ENCODE assay signal across 19 cellular contexts in genomic region chr6:49539102-49539501, GRCh38. TPM values are rescaled to one million over a fixed set of nuclear protein-coding genes. Genes with fewer than 3 reads are reported as not detected.
DNase-seq lines count a peak whose midpoint lies in the region; ATAC-seq, FAIRE-seq and TF ChIP-seq lines count a peak whose summit lies in the region.
"Had no signal": no experiment of that assay in that cellular context is flagged by ENCODE, and none has a peak within 500 bp of the region (broad histone marks: within the 10 kb centered on the region; RNA-seq: fewer than 3 reads in every experiment).

No MANE protein-coding gene starts in this region.

- no peaks in the 10 kb centered on the region for H3F3A ChIP-seq in Loucy (ENCODE audit: low read depth)

- no peak overlapping the region for H2BK5ac ChIP-seq in H1 (ENCODE audit: low read depth, low read length)

- H3K79me2 ChIP-seq in HCT116 (ENCODE audit: insufficient read depth, low read length): no peaks in the 10 kb centered on the region
- no peaks in the 10 kb centered on the region for H3K79me2 ChIP-seq in Loucy (ENCODE audit: insufficient read depth, low read length)
- no peaks in the 10 kb centered on the region for H3K79me2 ChIP-seq in H1 (ENCODE audit: control insufficient read depth in 1 of 2, insufficient read depth in 2 of 2, low read length in 2 of 2)

- ATAC-seq in A549 (no peak), HCT116 (no peak), T-helper 17 cell (no peak)

- no peaks in the 10 kb centered on the region for H3K27me3 Mint-ChIP-seq in T-helper 17 cell

- no peaks in the 10 kb centered on the region for H3K36me3 Mint-ChIP-seq in T-helper 17 cell (ENCODE audit: low read depth)
- H3K36me3 Mint-ChIP-seq: CD14-positive monocyte; CD4-positive, alpha-beta memory T cell had no signal

- H3K4me1 Mint-ChIP-seq in T-helper 17 cell: no peaks in the 10 kb centered on the region
- H3K4me1 Mint-ChIP-seq: CD4-positive, alpha-beta memory T cell had no signal

- TF ChIP-seq POLR2A in A549 (IDR thresholded peaks at IDR 0.05; ENCODE audit: low read length) (no peak), HCT116 (IDR thresholded peaks at IDR 0.05; ENCODE audit: borderline replicate concordance, extremely low read depth, insufficient read depth, insufficient read length) (no peak), H1 (IDR thresholded peaks at IDR 0.05; ENCODE audit: control extremely low read depth in 1 of 2, low read depth in 2 of 2, low read length in 2 of 2) (no peak), tibial nerve (IDR thresholded peaks at IDR 0.05) (no peak)

- no peak overlapping the region for H4K91ac ChIP-seq in H1 (replicated peaks; ENCODE audit: insufficient read length, low read length)

- no peaks in the 10 kb centered on the region for H3K23me2 ChIP-seq in H1 (ENCODE audit: low read depth, low read length)

- no peak overlapping the region for H2BK15ac ChIP-seq in H1 (ENCODE audit: low read length)

- H3K9ac ChIP-seq in HCT116 (ENCODE audit: low read length) (no peak overlapping the region), Loucy (ENCODE audit: low read depth, low read length, poor library complexity, severe bottlenecking) (no peak overlapping the region), H1 (replicated peaks in 1 of 4; ENCODE audit: extremely low read depth in 1 of 4, low read depth in 3 of 4, low read length in 3 of 4) (no peak overlapping the region)

- no peak for FAIRE-seq in A549 (lab: Jason Lieb, UNC)
- FAIRE-seq in H1 (lab: Jason Lieb, UNC): no peak
- FAIRE-seq: GM19239 had no signal

- 94% methylated on average over 3 of the region's 3 CpGs for WGBS in A549 (ENCODE audit: missing lambda C conversion rate)
- WGBS in H1 (ENCODE audit: extremely low coverage in 1 of 2, insufficient coverage in 1 of 2, insufficient read length in 1 of 2, insufficient replicate concordance in 2 of 2, low coverage in 1 of 2, low lambda C conversion rate in 2 of 2, missing lambda C conversion rate in 1 of 2), 2 experiments: 96% methylated on average over 3 of the region's 3 CpGs; no CpG with 5 or more reads in 1 of the 2 experiments
- 95 to 97% methylated on average over 3 of the region's 3 CpGs for WGBS in tibial nerve, 2 donors

- no peak overlapping the region for H3K4me3 Mint-ChIP-seq in T-helper 17 cell
- H3K4me3 Mint-ChIP-seq: CD14-positive monocyte; CD4-positive, alpha-beta memory T cell had no signal

- H3K4ac ChIP-seq in H1 (replicated peaks; ENCODE audit: insufficient read length, low read depth, low read length): no peak overlapping the region

- CTCF ChIA-PET in A549 (lab: Yijun Ruan, JAX) (interaction anchor here (1.2 kb wide), 1 partner anchor 68 kb away, joined by 3 read pairs; no protein-coding TSS in a partner anchor), HCT116 (lab: Charles Lee) (no interaction called here), H1 (lab: Charles Lee; ENCODE audit: partially characterized antibody) (no interaction called here)

- no peak for TF ChIP-seq CTCF in A549 (IDR thresholded peaks at IDR 0.05)
- no peak for TF ChIP-seq CTCF in HCT116 (IDR thresholded peaks at IDR 0.05 in 2 of 3, conservative IDR thresholded peaks at IDR 0.05 in 1 of 3; ENCODE audit: borderline replicate concordance in 1 of 3, insufficient read depth in 1 of 3, low read depth in 2 of 3, low read length in 2 of 3)
- no peak for TF ChIP-seq CTCF in Loucy (conservative IDR thresholded peaks at IDR 0.05; ENCODE audit: low read length)
- no peak for TF ChIP-seq CTCF in H1 (IDR thresholded peaks at IDR 0.05; ENCODE audit: control extremely low read depth in 1 of 3, insufficient read depth in 1 of 3, low read depth in 1 of 3, low read length in 3 of 3)
- TF ChIP-seq CTCF in tibial nerve (IDR thresholded peaks at IDR 0.05): no peak

- no peak overlapping the region for H2AK5ac ChIP-seq in H1 (ENCODE audit: low read depth, low read length)

- no peak overlapping the region for H3K56ac ChIP-seq in H1 (replicated peaks; ENCODE audit: insufficient read length, low read depth, low read length)

- H3K79me1 ChIP-seq in H1 (ENCODE audit: low read depth, low read length): no peaks in the 10 kb centered on the region

- intact Hi-C loops in HCT116 (cut with micrococcal nuclease): no loop called here

- H2BK12ac ChIP-seq in H1 (ENCODE audit: low read depth, low read length): no peak overlapping the region

- no peak overlapping the region for H3K23ac ChIP-seq in H1 (ENCODE audit: insufficient read length)

- TF ChIP-seq RAD21 in A549 (conservative IDR thresholded peaks at IDR 0.05 in 1 of 2, IDR thresholded peaks at IDR 0.05 in 1 of 2) (no peak), HCT116 (IDR thresholded peaks at IDR 0.05; ENCODE audit: low read depth) (no peak), H1 (IDR thresholded peaks at IDR 0.05 in 1 of 2, conservative IDR thresholded peaks at IDR 0.05 in 1 of 2; ENCODE audit: low read depth in 2 of 2, low read length in 2 of 2) (no peak)

- no peak overlapping the region for H2BK120ac ChIP-seq in H1 (replicated peaks; ENCODE audit: low read depth, low read length)

- H3K4me2 ChIP-seq in A549 (no peak overlapping the region), HCT116 (ENCODE audit: low read length) (no peak overlapping the region), Loucy (ENCODE audit: low read depth, low read length, poor library complexity, severe bottlenecking) (no peak overlapping the region), H1 (ENCODE audit: insufficient read depth in 1 of 2, low read depth in 2 of 2, low read length in 2 of 2) (no peak overlapping the region)

- no peaks in the 10 kb centered on the region for H3K27me3 ChIP-seq in HCT116 (ENCODE audit: insufficient read depth, low read length)
- no peaks in the 10 kb centered on the region for H3K27me3 ChIP-seq in Loucy (ENCODE audit: insufficient read depth, low read length, poor library complexity, severe bottlenecking)
- H3K27me3 ChIP-seq in H1 (replicated peaks in 1 of 4; ENCODE audit: control insufficient read depth in 3 of 4, extremely low read depth in 1 of 4, insufficient read depth in 3 of 4, low read length in 3 of 4): no peaks in the 10 kb centered on the region
- no peaks in the 10 kb centered on the region for H3K27me3 ChIP-seq in tibial nerve

- DNase-seq in A549 (ENCODE audit: low read depth in 1 of 2, low spot score in 1 of 2): no peak
- no peak for DNase-seq in HCT116 (ENCODE audit: low read depth, low spot score)
- DNase-seq in H1 (ENCODE audit: low read depth in 1 of 2, low spot score in 2 of 2): no peak
- no peak for DNase-seq in tibial nerve (ENCODE audit: low spot score in 2 of 2)
- DNase-seq in T-helper 17 cell: no peak
- DNase-seq in NCI-H146 (lab: John Stamatoyannopoulos, UW): no peak
- DNase-seq: 8988T; AML-193; CD4-positive, alpha-beta memory T cell; DMS79 treated with DMSO at 0.1 percent for 48 hours; GF-D8 had no signal

- H3K9me2 ChIP-seq in HCT116 (ENCODE audit: insufficient read depth) (no peaks in the 10 kb centered on the region), Loucy (replicated peaks; ENCODE audit: low read depth, low read length) (no peaks in the 10 kb centered on the region)

- H3K4me1 ChIP-seq in A549 (peaks cover 47% of the 10 kb centered on the region), HCT116 (ENCODE audit: control insufficient read depth in 1 of 2, insufficient read depth in 2 of 2, low read length in 2 of 2) (peaks cover 20% of the 10 kb centered on the region in 2 experiments), Loucy (ENCODE audit: insufficient read depth, low read length, poor library complexity, severe bottlenecking) (peaks cover 4% of the 10 kb centered on the region), H1 (replicated peaks in 1 of 4; ENCODE audit: control insufficient read depth in 3 of 4, insufficient read depth in 4 of 4, low read length in 3 of 4) (no peaks in the 10 kb centered on the region), tibial nerve (no peaks in the 10 kb centered on the region)

- no peaks in the 10 kb centered on the region for H3K9me3 ChIP-seq in A549
- H3K9me3 ChIP-seq in HCT116 (ENCODE audit: control insufficient read depth in 1 of 2, insufficient read depth in 1 of 2, low read depth in 1 of 2, low read length in 2 of 2): no peaks in the 10 kb centered on the region
- H3K9me3 ChIP-seq in Loucy (ENCODE audit: insufficient read depth, low read depth, low read length): no peaks in the 10 kb centered on the region
- H3K9me3 ChIP-seq in H1 (ENCODE audit: insufficient read depth in 2 of 2, low read depth in 1 of 2, low read length in 1 of 2): no peaks in the 10 kb centered on the region
- no peaks in the 10 kb centered on the region for H3K9me3 ChIP-seq in tibial nerve
- H3K9me3 ChIP-seq in T-helper 17 cell (ENCODE audit: control insufficient read depth, low read length, poor library complexity, severe bottlenecking): no peaks in the 10 kb centered on the region
- H3K9me3 ChIP-seq: HAP-1 had no signal

- no peak overlapping the region for H4K8ac ChIP-seq in H1 (ENCODE audit: extremely low read depth, insufficient read depth, low read length)

- peak overlapping the region; percentile 90 to 92; a peak in 5 of 6 replicates for H3K27ac ChIP-seq in A549
- no peak overlapping the region for H3K27ac ChIP-seq in HCT116 (ENCODE audit: low read depth, low read length)
- H3K27ac ChIP-seq in H1 (ENCODE audit: low read depth, low read length): no peak overlapping the region
- H3K27ac ChIP-seq in tibial nerve: no peak overlapping the region
- H3K27ac ChIP-seq: HL-60 had no signal

- no TSS peak for BruUV-seq in HCT116 (replicated peaks; lab: Mats Ljungman, UMichigan)

- no peak overlapping the region for H3K27ac Mint-ChIP-seq in T-helper 17 cell
- H3K27ac Mint-ChIP-seq: CD14-positive monocyte; CD4-positive, alpha-beta memory T cell had no signal

- H2AFZ ChIP-seq in HCT116 (ENCODE audit: low read depth, low read length, poor library complexity, severe bottlenecking) (no peak overlapping the region), Loucy (ENCODE audit: low read length) (peak overlapping the region; percentile 36; the same call in 1 of the 2 replicates), H1 (ENCODE audit: low read length) (no peak overlapping the region)

- H3K4me3 ChIP-seq in A549: no peak overlapping the region
- H3K4me3 ChIP-seq in HCT116 (replicated peaks in 1 of 2; ENCODE audit: low read depth in 1 of 2, low read length in 2 of 2): no peak overlapping the region
- H3K4me3 ChIP-seq in Loucy (ENCODE audit: low read length, poor library complexity, severe bottlenecking): no peak overlapping the region
- no peak overlapping the region for H3K4me3 ChIP-seq in H1 (ENCODE audit: extremely low read depth in 1 of 4, insufficient read depth in 2 of 4, low read depth in 3 of 4, low read length in 4 of 4)
- H3K4me3 ChIP-seq in tibial nerve: no peak overlapping the region
- H3K4me3 ChIP-seq: HAP-1 had no signal

- H2BK20ac ChIP-seq in H1 (ENCODE audit: low read length): no peak overlapping the region

- TF ChIP-seq EP300 in A549 (IDR thresholded peaks at IDR 0.05): no peak
- TF ChIP-seq EP300 in H1 (IDR thresholded peaks at IDR 0.05; ENCODE audit: borderline replicate concordance in 1 of 2, low read depth in 2 of 2, low read length in 2 of 2): no peak
- no peak for TF ChIP-seq EP300 in tibial nerve (IDR thresholded peaks at IDR 0.05)

- POLR2A ChIA-PET in A549 (lab: Yijun Ruan, JAX) (interaction anchor here (0.6 kb wide), 1 partner anchor 15 kb away, joined by 6 read pairs; no protein-coding TSS in a partner anchor), HCT116 (lab: Charles Lee) (no interaction called here), H1 (lab: Charles Lee; ENCODE audit: partially characterized antibody) (no interaction called here)

- no peaks in the 10 kb centered on the region for H4K20me1 ChIP-seq in HCT116 (ENCODE audit: insufficient read depth)
- H4K20me1 ChIP-seq in Loucy (ENCODE audit: insufficient read depth, low read length, poor library complexity, severe bottlenecking): no peaks in the 10 kb centered on the region
- no peaks in the 10 kb centered on the region for H4K20me1 ChIP-seq in H1 (replicated peaks in 1 of 2; ENCODE audit: control insufficient read depth in 1 of 2, insufficient read depth in 2 of 2, low read length in 2 of 2)

- no peak overlapping the region for H3K18ac ChIP-seq in H1 (ENCODE audit: extremely low read depth, low read length)

- no peaks in the 10 kb centered on the region for H3K36me3 ChIP-seq in HCT116 (ENCODE audit: control insufficient read depth in 1 of 2, insufficient read depth in 2 of 2, low read length in 2 of 2)
- no peaks in the 10 kb centered on the region for H3K36me3 ChIP-seq in Loucy (ENCODE audit: insufficient read depth, low read length)
- H3K36me3 ChIP-seq in H1 (ENCODE audit: control insufficient read depth in 2 of 4, insufficient read depth in 4 of 4, low read length in 3 of 4): no peaks in the 10 kb centered on the region
- no peaks in the 10 kb centered on the region for H3K36me3 ChIP-seq in tibial nerve
- H3K36me3 ChIP-seq: HAP-1 had no signal

- RAD21 ChIA-PET in HCT116 (lab: Charles Lee; ENCODE audit: low non-redundant PET in 1 of 2, low total read pairs in 2 of 2, uncharacterized antibody in 2 of 2, unreplicated experiment in 2 of 2): no interaction called here

- no peak overlapping the region for H3K14ac ChIP-seq in H1 (ENCODE audit: insufficient read length)

- H4K5ac ChIP-seq in H1 (ENCODE audit: insufficient read length, low read depth, low read length): no peak overlapping the region

RNA-seq across cellular contexts. Expression of gene C6orf141, which starts 11.4 kb away (rescaled TPM):
- 20.5 and 24.9 TPM in 2 replicates for polyA plus RNA-seq in A549 (2011; rRNA removed)
- 11.0 and 12.8 TPM in 2 replicates for polyA plus RNA-seq in A549 (2012; cell fraction: cytosol; rRNA removed)
- polyA plus RNA-seq in A549 (2012; cell fraction: nucleus; rRNA removed): 50.8 and 65.7 TPM in 2 replicates
- 29.9 to 34.4 TPM (median 33.2 TPM) in 3 replicates for polyA plus RNA-seq in A549 (2017; fragmentation: RNase III; extraction: RNeasy Plus Mini Kit Qiagen cat#74134 plus additional on column Dnase treatment)
- polyA minus RNA-seq in A549 (2011; rRNA and poly(A)+ RNA removed): 6.0 and 8.4 TPM in 2 replicates
- total RNA-seq in HCT116 (2021; ENCODE audit: unreplicated experiment): 31.6 TPM
- polyA plus RNA-seq in HCT116 (2012): 4.8 and 7.9 TPM in 2 replicates
- total RNA-seq in H1 (2021; fragmentation: NEBNext Ultra II Directional; extraction: Animal tissue kit (Norgen Biotek cat#: 25700)): 16.1 and 17.6 TPM in 2 replicates
- 5.9 and 7.6 TPM in 2 replicates for polyA plus RNA-seq in H1 (2011; rRNA removed)
- polyA plus RNA-seq in H1 (2011; cell fraction: cytosol; rRNA removed): 13.9 TPM
- polyA plus RNA-seq in H1 (2011; cell fraction: nucleus; rRNA removed): 15.6 TPM
- 12.8 to 18.3 TPM (median 14.3 TPM) in 4 replicates for polyA plus RNA-seq in H1 (2012, experiment 1 of 2)
- polyA plus RNA-seq in H1 (2012, experiment 2 of 2): 2.3 TPM
- polyA plus RNA-seq in H1 (2013, experiment 1 of 2): 10.2 TPM
- polyA plus RNA-seq in H1 (2013, experiment 2 of 2): 8.4 TPM
- 8.1 and 8.4 TPM in 2 replicates for polyA minus RNA-seq in H1 (2011; rRNA and poly(A)+ RNA removed)
- polyA minus RNA-seq in H1 (2011; cell fraction: cytosol; rRNA and poly(A)+ RNA removed): 10.7 TPM
- polyA minus RNA-seq in H1 (2011; cell fraction: nucleus; rRNA and poly(A)+ RNA removed): 24.7 TPM
- 1 to 10 TPM in 3 of 4 donors, under 1 TPM in 1; 0.90 to 5.9 (median 4.5) TPM for total RNA-seq in tibial nerve
- total RNA-seq in T-helper 17 cell: not detected
- total RNA-seq: CD4-positive, alpha-beta memory T cell had no signal
- polyA plus RNA-seq: CD14-positive monocyte; CD4-positive, alpha-beta memory T cell had no signal

RNA-seq across cellular contexts. Expression of gene GLYATL3, which starts 39.4 kb away (rescaled TPM):
- polyA plus RNA-seq in A549 (2011; rRNA removed) (not detected in 2 replicates), A549 (2017; fragmentation: RNase III; extraction: RNeasy Plus Mini Kit Qiagen cat#74134 plus additional on column Dnase treatment) (not detected in 3 replicates), H1 (2011; rRNA removed) (not detected in 2 replicates)
- polyA plus RNA-seq in A549 (2012; cell fraction: cytosol; rRNA removed): not detected in 2 replicates
- not detected in 2 replicates for polyA plus RNA-seq in A549 (2012; cell fraction: nucleus; rRNA removed)
- polyA minus RNA-seq in A549 (2011; rRNA and poly(A)+ RNA removed): not detected in 2 replicates
- total RNA-seq in HCT116 (2021; ENCODE audit: unreplicated experiment) (not detected), tibial nerve (not detected), T-helper 17 cell (not detected)
- polyA plus RNA-seq in HCT116 (2012): not detected in 2 replicates
- not detected in 2 replicates for total RNA-seq in H1 (2021; fragmentation: NEBNext Ultra II Directional; extraction: Animal tissue kit (Norgen Biotek cat#: 25700))
- not detected for polyA plus RNA-seq in H1 (2011; cell fraction: cytosol; rRNA removed)
- not detected for polyA plus RNA-seq in H1 (2011; cell fraction: nucleus; rRNA removed)
- not detected in 4 replicates for polyA plus RNA-seq in H1 (2012, experiment 1 of 2)
- not detected for polyA plus RNA-seq in H1 (2012, experiment 2 of 2)
- polyA plus RNA-seq in H1 (2013, experiment 1 of 2): not detected
- polyA plus RNA-seq in H1 (2013, experiment 2 of 2): not detected
- polyA minus RNA-seq in H1 (2011; rRNA and poly(A)+ RNA removed): not detected in 2 replicates
- not detected for polyA minus RNA-seq in H1 (2011; cell fraction: cytosol; rRNA and poly(A)+ RNA removed)
- not detected for polyA minus RNA-seq in H1 (2011; cell fraction: nucleus; rRNA and poly(A)+ RNA removed)
- total RNA-seq: CD4-positive, alpha-beta memory T cell; H4; HT1080 had no signal
- polyA plus RNA-seq: BJ; CD14-positive monocyte; CD4-positive, alpha-beta memory T cell had no signal

Comparison
In these comparisons a context has a peak if more than half of its experiments do, and no peak if none do; other contexts are left out.
1. H3K27ac ChIP-seq: peak in A549 (2 of 2); none in HCT116 (single experiment), H1 (single experiment) and tibial nerve (0 of 4).
2. Of the 18 proteins assayed by ChIP-seq in both H1 and A549: peak only in H1: none; only in A549: none; in both: CEBPB; in neither: 17.